8 cellular contexts compared by ENCODE assay signal in genomic region chr19:57599761-57600383, GRCh38. TPM values are rescaled to one million over a fixed set of nuclear protein-coding genes. Genes with fewer than 3 reads are reported as not detected.
A peak's percentile ranks its signal among the peaks of the same experiment; 100 is the strongest.
DNase-seq lines count a peak whose midpoint lies in the region; TF ChIP-seq lines count a peak whose summit lies in the region.

ZNF530 (plus strand) TSS chr19:57599885; CDS start chr19:57604346, 4,461 bp downstream.

- H3K4me2 ChIP-seq in MM.1S (ENCODE audit: low read depth, low read length): peak within 1 kb of the TSS; percentile 58

- DNase-seq in ELF-1 (ENCODE audit: low read depth, low spot score) (peak; percentile 91), H7 (peak; percentile 92), MM.1S (peak; percentile 90), SJSA1 (ENCODE audit: low read depth in 1 of 2, low spot score in 2 of 2) (peak; percentile 84 to 95), germinal center (ENCODE audit: low spot score) (peak; percentile 87), substantia nigra (lab: John Stamatoyannopoulos, UW) (peak; percentile 24 to 96 (median 87))
- DNase-seq in activated naive CD4-positive, alpha-beta T cell treated with Interleukin-2 at 50 U/mL for 16 hours: peak; percentile 89

- no peaks in the 10 kb centered on the region for H4K20me1 ChIP-seq in MM.1S (ENCODE audit: insufficient read depth, low read length)

- TF ChIP-seq CTCF in MM.1S (IDR thresholded peaks at IDR 0.05; ENCODE audit: low read length): no peak
- no peak for TF ChIP-seq CTCF in neutrophil (IDR thresholded peaks at IDR 0.05)

- H3K36me3 ChIP-seq in H7 (replicated peaks; ENCODE audit: control insufficient read depth, insufficient read depth, low read length) (peaks cover 1% of the 10 kb centered on the region; the same call in 1 of the 2 replicates), MM.1S (replicated peaks; ENCODE audit: insufficient read depth, low read length) (no peaks in the 10 kb centered on the region), SJSA1 (peaks cover 45% of the 10 kb centered on the region), neutrophil (no peaks in the 10 kb centered on the region)

- H3K27ac ChIP-seq in MM.1S (ENCODE audit: low read length) (no peak within 1 kb of the TSS), SJSA1 (no peak within 1 kb of the TSS), neutrophil (no peak within 1 kb of the TSS), substantia nigra (ENCODE audit: low read depth, low read length, poor library complexity, severe bottlenecking) (no peak within 1 kb of the TSS)

- no peaks in the 10 kb centered on the region; the same call in 1 of the 2 replicates for H3K79me2 ChIP-seq in MM.1S (ENCODE audit: low read length)

- H3K9ac ChIP-seq in MM.1S (ENCODE audit: low read length): peak within 1 kb of the TSS; percentile 24; the same call in 1 of the 2 replicates

- H3F3A ChIP-seq in MM.1S (ENCODE audit: insufficient read depth, low read length): no peaks in the 10 kb centered on the region

- H2AFZ ChIP-seq in MM.1S (ENCODE audit: low read length): peak within 1 kb of the TSS; percentile 94

- H3K27me3 ChIP-seq in H7 (ENCODE audit: control insufficient read depth, insufficient read depth, low read length) (no peaks in the 10 kb centered on the region), MM.1S (replicated peaks; ENCODE audit: insufficient read depth, low read length) (no peaks in the 10 kb centered on the region), SJSA1 (replicated peaks) (no peaks in the 10 kb centered on the region), neutrophil (no peaks in the 10 kb centered on the region)

- no peaks in the 10 kb centered on the region for H3K9me2 ChIP-seq in MM.1S (replicated peaks; ENCODE audit: insufficient read depth, low read length)

- H3K4me1 ChIP-seq in MM.1S (ENCODE audit: low read length) (no peaks in the 10 kb centered on the region), SJSA1 (replicated peaks) (peaks cover 9% of the 10 kb centered on the region; the same call in 1 of the 2 replicates), neutrophil (ENCODE audit: control insufficient read depth in 1 of 2, insufficient read depth in 1 of 2, low read depth in 1 of 2, low read length in 1 of 2) (peaks cover 11% of the 10 kb centered on the region in 2 experiments)

- no peaks in the 10 kb centered on the region for H3K9me3 ChIP-seq in MM.1S (replicated peaks; ENCODE audit: insufficient read depth, low read length)
- peaks cover 5% of the 10 kb centered on the region; the same call in 1 of the 2 replicates for H3K9me3 ChIP-seq in SJSA1 (replicated peaks)
- H3K9me3 ChIP-seq in neutrophil: no peaks in the 10 kb centered on the region

- H3K4me3 ChIP-seq in H7 (ENCODE audit: insufficient read depth, low read depth, low read length) (peak within 1 kb of the TSS; percentile 88), MM.1S (ENCODE audit: low read length) (peak within 1 kb of the TSS; percentile 93), SJSA1 (peak within 1 kb of the TSS; percentile 68), neutrophil (ENCODE audit: low read depth in 1 of 2, low read length in 1 of 2) (peak within 1 kb of the TSS; percentile 61 to 77)

RNA-seq across cellular contexts. Expression of gene ZNF530, which starts in this region (rescaled TPM):
- total RNA-seq in H7 (2014; rRNA removed; shearing (Covaris generic)): 7.2 and 11.5 TPM in 2 replicates
- total RNA-seq in SJSA1 (2014; rRNA removed; shearing (Covaris generic)): 12.6 and 21.4 TPM in 2 replicates
